Comparison of ENCODE assay signal across 8 cellular contexts in the genomic region with DNA sequence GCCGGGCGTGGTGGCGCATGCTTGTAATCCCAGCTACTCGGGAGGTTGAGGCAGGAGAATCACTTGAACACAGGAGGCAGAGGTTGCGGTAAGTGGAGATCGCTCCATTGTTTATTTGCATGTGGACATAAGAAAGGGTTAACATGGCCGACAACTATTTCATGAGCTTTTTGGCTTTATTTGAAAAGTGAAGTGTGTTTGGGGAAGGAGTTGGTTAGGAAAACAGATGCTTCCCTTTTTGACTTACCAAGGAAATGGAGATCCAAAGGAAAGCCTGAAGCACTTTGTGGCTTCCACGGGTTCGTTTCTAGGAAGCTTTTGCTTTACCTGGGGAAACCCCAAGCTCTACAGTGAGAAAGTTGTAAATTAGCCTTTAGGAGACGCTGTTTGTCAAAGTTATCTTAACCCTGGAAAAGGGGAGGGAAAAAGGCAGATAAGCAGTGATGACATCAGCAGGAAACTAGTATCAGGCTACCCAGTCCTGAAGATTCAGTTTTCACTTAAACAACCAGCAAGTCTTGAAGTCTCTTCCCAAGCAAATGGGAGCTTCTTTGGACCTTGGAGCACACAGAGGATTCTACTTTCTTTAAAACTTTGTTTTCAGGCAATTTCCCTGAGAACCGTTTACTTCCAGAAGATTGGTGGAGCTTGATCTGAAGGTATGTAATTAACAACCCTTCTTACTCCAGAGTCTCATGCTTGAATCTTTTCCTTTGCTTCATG. TPM values are rescaled to one million over a fixed set of nuclear protein-coding genes. Genes with fewer than 3 reads are reported as not detected.
A peak's percentile ranks its signal among the peaks of the same experiment; 100 is the strongest.
DNase-seq lines count a peak whose midpoint lies in the region; ATAC-seq and TF ChIP-seq lines count a peak whose summit lies in the region.

A gene with protein sequence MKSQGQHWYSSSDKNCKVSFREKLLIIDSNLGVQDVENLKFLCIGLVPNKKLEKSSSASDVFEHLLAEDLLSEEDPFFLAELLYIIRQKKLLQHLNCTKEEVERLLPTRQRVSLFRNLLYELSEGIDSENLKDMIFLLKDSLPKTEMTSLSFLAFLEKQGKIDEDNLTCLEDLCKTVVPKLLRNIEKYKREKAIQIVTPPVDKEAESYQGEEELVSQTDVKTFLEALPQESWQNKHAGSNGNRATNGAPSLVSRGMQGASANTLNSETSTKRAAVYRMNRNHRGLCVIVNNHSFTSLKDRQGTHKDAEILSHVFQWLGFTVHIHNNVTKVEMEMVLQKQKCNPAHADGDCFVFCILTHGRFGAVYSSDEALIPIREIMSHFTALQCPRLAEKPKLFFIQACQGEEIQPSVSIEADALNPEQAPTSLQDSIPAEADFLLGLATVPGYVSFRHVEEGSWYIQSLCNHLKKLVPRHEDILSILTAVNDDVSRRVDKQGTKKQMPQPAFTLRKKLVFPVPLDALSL (plus strand): TSS at position 492 of the 723 bp plus-strand sequence. CDS start 2,637 bp downstream, outside the sequence.

- no peaks in the 10 kb centered on the region for H3K79me2 ChIP-seq in mesendoderm (ENCODE audit: control insufficient read depth, insufficient read depth, low read length)

- peak within 1 kb of the TSS; percentile 65 for H3K18ac ChIP-seq in mesendoderm (ENCODE audit: low read length)

- H3K4me3 ChIP-seq in mesendoderm (ENCODE audit: low read length): peak within 1 kb of the TSS; percentile 3

- no peak within 1 kb of the TSS for H2AK5ac ChIP-seq in mesendoderm (ENCODE audit: low read length)

- H3K56ac ChIP-seq in mesendoderm (ENCODE audit: low read length): peak within 1 kb of the TSS; percentile 64

- H3K4me2 ChIP-seq in mesendoderm (ENCODE audit: low read length): peak within 1 kb of the TSS; percentile 2

- peak within 1 kb of the TSS; percentile 77 for H2BK15ac ChIP-seq in mesendoderm (replicated peaks; ENCODE audit: low read depth)

- peak; percentile 43 for TF ChIP-seq POLR2A in GM19099 (IDR thresholded peaks at IDR 0.05; ENCODE audit: extremely low read depth, insufficient read length, low read depth)

- H4K5ac ChIP-seq in mesendoderm (ENCODE audit: low read length): no peak within 1 kb of the TSS

- no peak within 1 kb of the TSS for H3K23ac ChIP-seq in mesendoderm (ENCODE audit: low read length)

- H3K9ac ChIP-seq in mesendoderm (ENCODE audit: low read length): peak within 1 kb of the TSS; percentile 50

- peak; percentile 30 for DNase-seq in COR-L47 (lab: John Stamatoyannopoulos, UW)
- DNase-seq in RPMI7951 (ENCODE audit: low read depth): peak; percentile 85
- peak; percentile 15 for DNase-seq in effector CD4-positive, alpha-beta T cell
- DNase-seq in mesendoderm: peak; percentile 95
- no peak for DNase-seq in DMS114 treated with DMSO at 0.1 percent for 48 hours (lab: John Stamatoyannopoulos, UW; ENCODE audit: unreplicated experiment)
- no peak for DNase-seq in NCI-H526 treated with DMSO at 0.1 percent for 48 hours (lab: John Stamatoyannopoulos, UW)

- H3K4me1 ChIP-seq in mesendoderm (ENCODE audit: control insufficient read depth, low read depth, low read length): peaks cover 2% of the 10 kb centered on the region

- no peak within 1 kb of the TSS for H2BK120ac ChIP-seq in mesendoderm (ENCODE audit: low read depth, low read length)

- H3K4ac ChIP-seq in mesendoderm (ENCODE audit: low read depth, low read length): no peak within 1 kb of the TSS

- H3K79me1 ChIP-seq in mesendoderm (ENCODE audit: low read length): no peaks in the 10 kb centered on the region

- H3K27ac ChIP-seq in mesendoderm (ENCODE audit: low read depth, low read length): no peak within 1 kb of the TSS

- H3K27me3 ChIP-seq in mesendoderm (ENCODE audit: insufficient read depth, low read length, poor library complexity): no peaks in the 10 kb centered on the region

- WGBS in mesendoderm (ENCODE audit: extremely low coverage, insufficient coverage, low lambda C conversion rate): no CpG with 5 or more reads among the region's 11 CpGs

- no peak within 1 kb of the TSS for H2BK5ac ChIP-seq in mesendoderm (ENCODE audit: low read length)

- H4K8ac ChIP-seq in mesendoderm (ENCODE audit: low read depth, low read length): peak within 1 kb of the TSS; percentile 87

- H3K36me3 ChIP-seq in mesendoderm (ENCODE audit: control insufficient read depth, insufficient read depth, low read length): no peaks in the 10 kb centered on the region

- peak; percentile 66 for ATAC-seq in HG03342 (IDR thresholded peaks at IDR 0.05; ENCODE audit: unreplicated experiment)

RNA-seq across cellular contexts. Expression of the gene that starts here (rescaled TPM):
- 7.4 and 8.5 TPM in 2 replicates for total RNA-seq in RPMI7951 (2014; rRNA removed; shearing (Covaris generic))
- polyA plus RNA-seq in mesendoderm (2013, experiment 1 of 2): 2.7 TPM
- 2.8 TPM for polyA plus RNA-seq in mesendoderm (2013, experiment 2 of 2)

Comparison
In these comparisons a context has a peak if more than half of its experiments do, and no peak if none do; other contexts are left out.
1. DNase-seq: peak in COR-L47 (single experiment), RPMI7951 (single experiment), effector CD4-positive, alpha-beta T cell (single experiment) and mesendoderm (single experiment); none in DMS114 treated with DMSO at 0.1 percent for 48 hours (single experiment) and NCI-H526 treated with DMSO at 0.1 percent for 48 hours (single experiment).